Comparison of ENCODE assay signal across 23 cellular contexts in the genomic region with DNA sequence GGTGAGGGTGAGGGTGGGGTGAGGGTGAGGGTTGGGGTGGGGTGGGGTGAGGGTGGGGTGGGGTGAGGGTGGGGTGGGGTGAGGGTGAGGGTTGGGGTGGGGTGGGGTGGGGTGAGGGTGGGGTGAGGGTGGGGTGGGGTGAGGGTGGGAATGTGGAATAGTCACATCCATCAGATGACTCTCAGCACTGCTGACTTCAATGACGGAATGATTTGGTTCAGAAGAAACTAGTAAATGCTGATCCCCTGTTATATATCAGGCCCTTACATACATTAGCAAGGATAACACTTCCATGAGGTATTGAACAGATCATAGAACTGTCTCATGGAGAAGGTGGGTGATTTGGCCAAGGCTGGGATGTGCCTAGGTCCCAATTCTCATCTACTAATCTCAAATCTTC. TPM values are rescaled to one million over a fixed set of nuclear protein-coding genes. Genes with fewer than 3 reads are reported as not detected.
A peak's percentile ranks its signal among the peaks of the same experiment; 100 is the strongest.
DNase-seq lines count a peak whose midpoint lies in the region; ATAC-seq and TF ChIP-seq lines count a peak whose summit lies in the region.
"Had no signal": no experiment of that assay in that cellular context is flagged by ENCODE, and none has a peak within 500 bp of the region (broad histone marks: within the 10 kb centered on the region; RNA-seq: fewer than 3 reads in every experiment).

No MANE protein-coding gene starts in this region.

- WGBS in psoas muscle, 3 donors: 91% methylated on average over 1 of the region's 1 CpG

- no peak for TF ChIP-seq CTCF in Panc1 (IDR thresholded peaks at IDR 0.05)
- TF ChIP-seq CTCF in glutamatergic neuron (IDR thresholded peaks at IDR 0.05; ENCODE audit: partially characterized antibody, unreplicated experiment): no peak
- TF ChIP-seq CTCF in psoas muscle (IDR thresholded peaks at IDR 0.05): no peak
- TF ChIP-seq CTCF in WERI-Rb-1 (IDR thresholded peaks at IDR 0.05; ENCODE audit: low read depth, low read length): no peak
- TF ChIP-seq CTCF in upper lobe of right lung (IDR thresholded peaks at IDR 0.05): no peak
- no peak for TF ChIP-seq CTCF in Peyer's patch (IDR thresholded peaks at IDR 0.05)

- TF ChIP-seq POLR2A in Peyer's patch (IDR thresholded peaks at IDR 0.05): no peak

- ATAC-seq in Panc1 (no peak), psoas muscle (no peak), upper lobe of right lung (no peak)
- ATAC-seq: activated T-cell treated with anti-CD3 and anti-CD28 coated beads, Interleukin-2, amount 50 U/mL, for 4 hours had no signal

- H3K27me3 Mint-ChIP-seq in glutamatergic neuron (ENCODE audit: unreplicated experiment): peaks cover 2% of the 10 kb centered on the region

- H3K4me1 Mint-ChIP-seq in glutamatergic neuron (ENCODE audit: low read depth, unreplicated experiment): peaks cover 34% of the 10 kb centered on the region

- POLR2A ChIA-PET in Panc1 (lab: Charles Lee): no interaction called here

- DNase-seq in NCI-H748 (lab: John Stamatoyannopoulos, UW; ENCODE audit: unreplicated experiment) (peak; percentile 19), NCI-H748 treated with DMSO at 0.1 percent for 48 hours (lab: John Stamatoyannopoulos, UW) (no peak), Panc1 (ENCODE audit: low read depth, low spot score) (no peak), glutamatergic neuron (no peak), psoas muscle (no peak), WERI-Rb-1 (no peak), upper lobe of right lung (no peak), Peyer's patch (no peak)
- DNase-seq: activated CD8-positive, alpha-beta memory T cell treated with anti-CD3 and anti-CD28 coated beads for 24 hours; activated T-cell treated with anti-CD3 and anti-CD28 coated beads, Interleukin-2, amount 50 U/mL, for 4 hours; GM23248; heart left ventricle; MM.1S; NCI-H2171 treated with DMSO at 0.1 percent for 48 hours; SHP77 treated with DMSO at 0.1 percent for 48 hours; SW 1271 had no signal

- H3K4me1 ChIP-seq in Panc1 (ENCODE audit: control insufficient read depth, insufficient read depth, low read length) (peaks cover 13% of the 10 kb centered on the region), psoas muscle (peaks cover 44% of the 10 kb centered on the region), upper lobe of right lung (peaks cover 1% of the 10 kb centered on the region), Peyer's patch (no peaks in the 10 kb centered on the region)

- no peaks in the 10 kb centered on the region for H3K27me3 ChIP-seq in Panc1 (ENCODE audit: control insufficient read depth, insufficient read depth, low read length)
- no peaks in the 10 kb centered on the region for H3K27me3 ChIP-seq in psoas muscle (ENCODE audit: insufficient read depth in 3 of 3, low read length in 2 of 3)
- no peaks in the 10 kb centered on the region for H3K27me3 ChIP-seq in WERI-Rb-1 (ENCODE audit: insufficient read depth, low read depth, severe bottlenecking)
- H3K27me3 ChIP-seq in upper lobe of right lung: no peaks in the 10 kb centered on the region
- H3K27me3 ChIP-seq in Peyer's patch: no peaks in the 10 kb centered on the region
- H3K27me3 ChIP-seq: BLaER1 treated with 17β-estradiol and CSF1 and Interleukin-3, amounts not matched to agents 10 nM and 100 nM; heart left ventricle; upper lobe of left lung had no signal

- no peaks in the 10 kb centered on the region for H3K36me3 Mint-ChIP-seq in glutamatergic neuron (ENCODE audit: unreplicated experiment)

- H3K4me3 ChIP-seq in Panc1 (ENCODE audit: low read depth in 2 of 2, low read length in 2 of 2): no peak overlapping the region; a peak in 1 of 4 replicates
- no peak overlapping the region for H3K4me3 ChIP-seq in psoas muscle
- H3K4me3 ChIP-seq in WERI-Rb-1 (ENCODE audit: low read depth, low read length): no peak overlapping the region
- no peak overlapping the region for H3K4me3 ChIP-seq in upper lobe of right lung
- H3K4me3 ChIP-seq in Peyer's patch: no peak overlapping the region
- H3K4me3 ChIP-seq: BLaER1 treated with 17β-estradiol and CSF1 and Interleukin-3, amounts not matched to agents 10 nM and 100 nM; GM23248 had no signal

- in situ Hi-C loops in Panc1 (cut with HindIII; ENCODE audit: low pct_unique_long_range_greater_than_20kb, low sequenced_read_pairs): no loop called here

- no peak overlapping the region for H3K4me3 Mint-ChIP-seq in glutamatergic neuron (ENCODE audit: unreplicated experiment)
- H3K4me3 Mint-ChIP-seq: activated naive CD4-positive, alpha-beta T cell treated with anti-CD3 and anti-CD28 coated beads for 36 hours; dendritic cell treated with granulocyte-macrophage colony-stimulating factor and Interleukin-4, amounts not matched to agents 40 ng/mL and 50 ng/mL, for 4 days had no signal

- H3K36me3 ChIP-seq in Panc1 (ENCODE audit: control insufficient read depth, insufficient read depth, low read length) (no peaks in the 10 kb centered on the region; the same call in 1 of the 2 replicates), psoas muscle (ENCODE audit: insufficient read depth in 1 of 2, low read depth in 1 of 2) (peaks cover 0 to 9% of the 10 kb centered on the region in 2 donors), WERI-Rb-1 (no peaks in the 10 kb centered on the region), upper lobe of right lung (no peaks in the 10 kb centered on the region), Peyer's patch (peaks cover 0 to 9% (median 0%) of the 10 kb centered on the region in 3 donors)

- no TSS peak for BruUV-seq in Panc1 (replicated peaks; lab: Mats Ljungman, UMichigan)

- no peaks in the 10 kb centered on the region for H3K9me3 ChIP-seq in Panc1 (ENCODE audit: control insufficient read depth, insufficient read depth, low read depth, low read length)
- no peaks in the 10 kb centered on the region for H3K9me3 ChIP-seq in psoas muscle
- no peaks in the 10 kb centered on the region for H3K9me3 ChIP-seq in WERI-Rb-1 (ENCODE audit: severe bottlenecking)
- H3K9me3 ChIP-seq in upper lobe of right lung: no peaks in the 10 kb centered on the region
- no peaks in the 10 kb centered on the region for H3K9me3 ChIP-seq in Peyer's patch
- H3K9me3 ChIP-seq: BLaER1 treated with 17β-estradiol and CSF1 and Interleukin-3, amounts not matched to agents 10 nM and 100 nM; heart left ventricle; upper lobe of left lung had no signal

- H3K27ac ChIP-seq in Panc1 (ENCODE audit: low read length) (peak overlapping the region; percentile 41; the same call in 1 of the 2 replicates), psoas muscle (peak overlapping the region; percentile 10), WERI-Rb-1 (no peak overlapping the region), upper lobe of right lung (no peak overlapping the region), Peyer's patch (no peak overlapping the region)
- H3K27ac ChIP-seq: BLaER1 treated with 17β-estradiol and CSF1 and Interleukin-3, amounts not matched to agents 10 nM and 100 nM had no signal

- intact Hi-C loops in Panc1 (cut with micrococcal nuclease; ENCODE audit: unreplicated experiment): no loop called here
- intact Hi-C loops in psoas muscle (cut with DNase I): loop anchor here in 1 of 2 donors (5.0 kb wide), 2 partner anchors 37 to 72 kb away; no protein-coding TSS in a partner anchor
- intact Hi-C loops in upper lobe of right lung (cut with DNase I): no loop called here

- H3K27ac Mint-ChIP-seq in glutamatergic neuron (ENCODE audit: unreplicated experiment): peak overlapping the region; percentile 38
- H3K27ac Mint-ChIP-seq: activated naive CD4-positive, alpha-beta T cell treated with anti-CD3 and anti-CD28 coated beads for 36 hours; dendritic cell treated with granulocyte-macrophage colony-stimulating factor and Interleukin-4, amounts not matched to agents 40 ng/mL and 50 ng/mL, for 4 days had no signal

- CTCF ChIA-PET in Panc1 (lab: Charles Lee): no interaction called here

- peaks cover 5% of the 10 kb centered on the region for H3K9me3 Mint-ChIP-seq in glutamatergic neuron (ENCODE audit: unreplicated experiment)
- H3K9me3 Mint-ChIP-seq: activated naive CD4-positive, alpha-beta T cell treated with anti-CD3 and anti-CD28 coated beads for 36 hours; activated T-cell treated with anti-CD3 and anti-CD28 coated beads, Interleukin-2, amount 50 U/mL, for 4 hours; dendritic cell treated with granulocyte-macrophage colony-stimulating factor and Interleukin-4, amounts not matched to agents 40 ng/mL and 50 ng/mL, for 4 days had no signal

RNA-seq across cellular contexts. Expression of a gene that starts 24.5 kb away (rescaled TPM):
- total RNA-seq in Panc1 (2021; ENCODE audit: unreplicated experiment) (not detected), glutamatergic neuron (ENCODE audit: unreplicated experiment) (not detected), psoas muscle (under 1 TPM in 2 of 4 donors, not detected in 2; 0.11 to 0.17 TPM), upper lobe of right lung (not detected), Peyer's patch (not detected)
- polyA plus RNA-seq in Panc1 (2012; ENCODE audit: insufficient read length): not detected
- under 1 TPM; 0.01 to 0.49 (median 0.14) TPM for polyA plus RNA-seq in psoas muscle
- total RNA-seq: A673; activated naive CD4-positive, alpha-beta T cell treated with anti-CD3 and anti-CD28 coated beads for 36 hours; activated T-cell treated with anti-CD3 and anti-CD28 coated beads, Interleukin-2, amount 50 U/mL, for 4 hours; GM23248; lower leg skin; mucosa of gallbladder; upper lobe of left lung had no signal
- polyA plus RNA-seq: GM23248 had no signal

Comparison
In these comparisons a context has a peak if more than half of its experiments do, and no peak if none do; other contexts are left out.
1. H3K27ac ChIP-seq: peak in Panc1 (single experiment) and psoas muscle (single experiment); none in WERI-Rb-1 (single experiment), upper lobe of right lung (single experiment) and Peyer's patch (0 of 4).